ENCODE assay signal across 26 cellular contexts in the genomic region with DNA sequence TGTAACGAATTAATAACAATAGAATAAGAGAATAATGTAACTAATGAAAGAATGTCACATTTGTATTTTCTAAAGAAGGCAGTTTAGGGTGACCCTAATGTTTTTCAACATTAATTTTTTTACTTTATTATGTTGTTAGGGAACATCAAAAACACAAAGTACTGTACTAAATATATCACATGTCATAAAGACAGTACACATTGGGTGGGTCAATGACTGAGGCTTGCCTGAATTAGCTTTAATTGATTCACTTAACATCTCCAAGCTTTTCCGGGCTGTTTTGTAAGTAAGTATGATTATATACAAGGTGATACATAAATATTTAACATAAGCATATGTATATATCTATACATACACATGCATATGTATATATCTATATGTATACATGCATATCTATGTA. TPM values are rescaled to one million over a fixed set of nuclear protein-coding genes. Genes with fewer than 3 reads are reported as not detected.
A peak's percentile ranks its signal among the peaks of the same experiment; 100 is the strongest.
DNase-seq lines count a peak whose midpoint lies in the region; ATAC-seq, FAIRE-seq and TF ChIP-seq lines count a peak whose summit lies in the region.
"Had no signal": no experiment of that assay in that cellular context is flagged by ENCODE, and none has a peak within 500 bp of the region (broad histone marks: within the 10 kb centered on the region; RNA-seq: fewer than 3 reads in every experiment).

No MANE protein-coding gene starts in this region.

- H3K27ac ChIP-seq in prostate gland, result peak overlapping the region; percentile 27 to 47
- H3K27ac ChIP-seq: right lobe of liver had no signal

- H3K27me3 ChIP-seq in prostate gland (replicated peaks; ENCODE audit: insufficient read depth), result no peaks in the 10 kb centered on the region
- H3K27me3 ChIP-seq: right lobe of liver had no signal

- TF ChIP-seq POLR2A in prostate gland (IDR thresholded peaks at IDR 0.05), result no peak

- no peak for TF ChIP-seq CTCF in natural killer cell (IDR thresholded peaks at IDR 0.05)
- TF ChIP-seq CTCF in prostate gland (IDR thresholded peaks at IDR 0.05), result no peak

- no peak overlapping the region for H3K4me3 Mint-ChIP-seq in natural killer cell treated with Interleukin-12 subunit alpha and Interleukin-12 subunit beta and Interleukin-15 and Interleukin-18, amount 100 ng/mL, for 72 hours
- no peak overlapping the region for H3K4me3 Mint-ChIP-seq in natural killer cell
- H3K4me3 Mint-ChIP-seq: activated CD4-positive, alpha-beta T cell treated with anti-CD3 and anti-CD28 coated beads for 36 hours; activated naive CD8-positive, alpha-beta T cell treated with anti-CD3 and anti-CD28 coated beads, Interleukin-2, amount 50 U/mL, for 24 hours; neural crest cell had no signal

- intact Hi-C loops in natural killer cell (cut with micrococcal nuclease) (no loop called here), prostate gland (cut with DNase I) (loop anchor here (5.0 kb wide), 1 partner anchor 42 kb away; a partner anchor contains a TSS), head of caudate nucleus (cut with DNase I) (no loop called here)

- no peak overlapping the region for H3K4me3 ChIP-seq in prostate gland
- H3K4me3 ChIP-seq: lung, mucosa of descending colon, right lobe of liver had no signal

- peak; percentile 64 for FAIRE-seq in colon (lab: Jason Lieb, UNC)

- no peaks in the 10 kb centered on the region for H3K36me3 ChIP-seq in prostate gland
- H3K36me3 ChIP-seq: right lobe of liver had no signal

- H3K36me3 Mint-ChIP-seq in natural killer cell treated with Interleukin-12 subunit alpha and Interleukin-12 subunit beta and Interleukin-15 and Interleukin-18, amount 100 ng/mL, for 72 hours, result no peaks in the 10 kb centered on the region
- no peaks in the 10 kb centered on the region for H3K36me3 Mint-ChIP-seq in natural killer cell

- H3K9me3 ChIP-seq in prostate gland, result no peaks in the 10 kb centered on the region
- H3K9me3 ChIP-seq: mucosa of descending colon, right lobe of liver had no signal

- no peak for ATAC-seq in natural killer cell treated with Interleukin-12 subunit alpha and Interleukin-12 subunit beta and Interleukin-15 and Interleukin-18, amount 100 ng/mL, for 72 hours
- ATAC-seq in natural killer cell, result no peak
- ATAC-seq: activated CD4-positive, alpha-beta T cell treated with anti-CD3 and anti-CD28 coated beads for 36 hours; activated naive CD8-positive, alpha-beta T cell treated with anti-CD3 and anti-CD28 coated beads, Interleukin-2, amount 50 U/mL, for 24 hours had no signal

- no peaks in the 10 kb centered on the region for H3K9me3 Mint-ChIP-seq in natural killer cell treated with Interleukin-12 subunit alpha and Interleukin-12 subunit beta and Interleukin-15 and Interleukin-18, amount 100 ng/mL, for 72 hours
- no peaks in the 10 kb centered on the region for H3K9me3 Mint-ChIP-seq in natural killer cell
- H3K9me3 Mint-ChIP-seq: activated naive CD8-positive, alpha-beta T cell treated with anti-CD3 and anti-CD28 coated beads, Interleukin-2, amount 50 U/mL, for 24 hours had no signal

- no peak for DNase-seq in natural killer cell treated with Interleukin-12 subunit alpha and Interleukin-12 subunit beta and Interleukin-15 and Interleukin-18, amount 100 ng/mL, for 72 hours (ENCODE audit: low spot score)
- DNase-seq in natural killer cell (no peak), prostate gland (ENCODE audit: low spot score) (no peak), head of caudate nucleus (no peak), activated gamma-delta T cell treated with Interleukin-2 at 50 U/mL for 16 hours (no peak), superior temporal gyrus (ENCODE audit: extremely low spot score) (no peak), GOT3 (lab: John Stamatoyannopoulos, UW) (no peak)
- DNase-seq: ACHN; activated CD4-positive, alpha-beta T cell treated with anti-CD3 and anti-CD28 coated beads for 36 hours; activated CD8-positive, alpha-beta memory T cell treated with anti-CD3 and anti-CD28 coated beads for 24 hours; activated gamma-delta T cell; activated naive CD8-positive, alpha-beta T cell treated with anti-CD3 and anti-CD28 coated beads, Interleukin-2, amount 50 U/mL, for 24 hours; activated T-cell treated with anti-CD3 and anti-CD28 coated beads, Interleukin-2, amount 50 U/mL, for 1 hour; cerebellar nuclear complex; DND-41; glutamatergic neuron; H7; kidney glomerular epithelial cell; right lobe of liver; SHP77; stimulated activated CD4-positive, alpha-beta T cell treated with anti-CD3 and anti-CD28 coated beads, Interleukin-2, amount 100 ng/mL, for 48 hours; substantia nigra had no signal

- no peaks in the 10 kb centered on the region for H3K4me1 ChIP-seq in prostate gland (replicated peaks)

- H3K27ac Mint-ChIP-seq in natural killer cell treated with Interleukin-12 subunit alpha and Interleukin-12 subunit beta and Interleukin-15 and Interleukin-18, amount 100 ng/mL, for 72 hours, result peak overlapping the region; percentile 10 to 68
- peak overlapping the region in 1 of 2 donors; percentile 31 for H3K27ac Mint-ChIP-seq in natural killer cell
- H3K27ac Mint-ChIP-seq: activated CD4-positive, alpha-beta T cell treated with anti-CD3 and anti-CD28 coated beads for 36 hours; activated naive CD8-positive, alpha-beta T cell treated with anti-CD3 and anti-CD28 coated beads, Interleukin-2, amount 50 U/mL, for 24 hours had no signal

- H3K27me3 Mint-ChIP-seq in natural killer cell treated with Interleukin-12 subunit alpha and Interleukin-12 subunit beta and Interleukin-15 and Interleukin-18, amount 100 ng/mL, for 72 hours, result peaks cover 0 to 3% of the 10 kb centered on the region in 2 donors
- H3K27me3 Mint-ChIP-seq in natural killer cell (ENCODE audit: low read depth in 2 of 2), result no peaks in the 10 kb centered on the region
- H3K27me3 Mint-ChIP-seq: activated CD4-positive, alpha-beta T cell treated with anti-CD3 and anti-CD28 coated beads for 36 hours; activated naive CD8-positive, alpha-beta T cell treated with anti-CD3 and anti-CD28 coated beads, Interleukin-2, amount 50 U/mL, for 24 hours had no signal

- 74% methylated on average over 2 of the region's 2 CpGs for WGBS in prostate gland

- peaks cover 17 to 42% of the 10 kb centered on the region in 2 donors for H3K4me1 Mint-ChIP-seq in natural killer cell treated with Interleukin-12 subunit alpha and Interleukin-12 subunit beta and Interleukin-15 and Interleukin-18, amount 100 ng/mL, for 72 hours (ENCODE audit: low read depth in 2 of 2)
- peaks cover 0 to 11% of the 10 kb centered on the region in 2 donors for H3K4me1 Mint-ChIP-seq in natural killer cell

RNA-seq across cellular contexts. Expression of a gene that starts 43.5 kb away (rescaled TPM):
- total RNA-seq in natural killer cell treated with Interleukin-12 subunit alpha and Interleukin-12 subunit beta and Interleukin-15 and Interleukin-18, amount 100 ng/mL, for 72 hours, result 10 to 100 TPM; 68.6 to 68.9 TPM
- total RNA-seq in natural killer cell (100 to 1,000 TPM; 109 to 114 (median 112) TPM), prostate gland (10 to 100 TPM; 47.7 to 55.4 TPM)
